Comparison of ENCODE assay signal across 13 cellular contexts in genomic region chr3:195221015-195221853, GRCh38. TPM values are rescaled to one million over a fixed set of nuclear protein-coding genes. Genes with fewer than 3 reads are reported as not detected.
A peak's percentile ranks its signal among the peaks of the same experiment; 100 is the strongest.
DNase-seq lines count a peak whose midpoint lies in the region; ATAC-seq and TF ChIP-seq lines count a peak whose summit lies in the region.
"Had no signal": no experiment of that assay in that cellular context is flagged by ENCODE, and none has a peak within 500 bp of the region (broad histone marks: within the 10 kb centered on the region; RNA-seq: fewer than 3 reads in every experiment).

No MANE protein-coding gene starts in this region.

- no peaks in the 10 kb centered on the region for H4K20me1 ChIP-seq in fibroblast of lung (ENCODE audit: control insufficient read depth, extremely low read depth, insufficient read depth, low read length)

- TF ChIP-seq POLR2A in NB4 (IDR thresholded peaks at IDR 0.05; ENCODE audit: extremely low read depth, insufficient read length), result no peak

- no peaks in the 10 kb centered on the region for H3K79me2 ChIP-seq in fibroblast of lung (ENCODE audit: control insufficient read depth, insufficient read depth, low read length)

- no peak overlapping the region for H3K9ac ChIP-seq in fibroblast of lung (ENCODE audit: insufficient read depth, low read length)

- no peak overlapping the region for H3K27ac ChIP-seq in fibroblast of lung (ENCODE audit: insufficient read depth, low read length)

- H3K9me3 ChIP-seq in fibroblast of lung (ENCODE audit: control insufficient read depth, insufficient read depth, low read depth, low read length), result no peaks in the 10 kb centered on the region

- H3K4me1 ChIP-seq in fibroblast of lung (ENCODE audit: control insufficient read depth, extremely low read depth, insufficient read depth, low read length), result peaks cover 5% of the 10 kb centered on the region

- ATAC-seq in HG03565 (IDR thresholded peaks at IDR 0.05; ENCODE audit: unreplicated experiment), result no peak
- ATAC-seq in GM21619 (IDR thresholded peaks at IDR 0.05; ENCODE audit: unreplicated experiment), result no peak
- ATAC-seq: naive thymus-derived CD8-positive, alpha-beta T cell had no signal

- H2AFZ ChIP-seq in fibroblast of lung (ENCODE audit: low read length), result no peak overlapping the region

- DNase-seq in Daoy (ENCODE audit: low read depth), result peak; percentile 43
- peak; percentile 92 for DNase-seq in NB4 (ENCODE audit: low read depth)
- peak; percentile 40 to 49 for DNase-seq in fibroblast of lung (ENCODE audit: low read depth in 2 of 2)
- peak; percentile 83 for DNase-seq in posterior vena cava (ENCODE audit: low spot score)
- DNase-seq in RPMI8226, result no peak
- DNase-seq in dedifferentiated amniotic fluid mesenchymal stem cell (ENCODE audit: extremely low spot score), result no peak
- DNase-seq: activated gamma-delta T cell treated with Interleukin-2 at 50 U/mL for 16 hours, DMS79, erythroblast, SW 1271 had no signal

- no peaks in the 10 kb centered on the region for H3K27me3 ChIP-seq in fibroblast of lung (ENCODE audit: control insufficient read depth, insufficient read depth, low read length)

- intact Hi-C loops in posterior vena cava (cut with DNase I), result no loop called here

- H3K4me2 ChIP-seq in fibroblast of lung (ENCODE audit: extremely low read depth, insufficient read depth, low read length), result no peak overlapping the region

- no peaks in the 10 kb centered on the region for H3K36me3 ChIP-seq in fibroblast of lung (ENCODE audit: control insufficient read depth, insufficient read depth, low read length)

- no peak overlapping the region for H3K4me3 ChIP-seq in NB4 (ENCODE audit: low read depth, low read length)
- no peak overlapping the region for H3K4me3 ChIP-seq in fibroblast of lung (replicated peaks in 1 of 4; ENCODE audit: control extremely low read depth in 1 of 4, insufficient read depth in 1 of 4, low read depth in 3 of 4, low read length in 4 of 4)

- TF ChIP-seq CTCF in NB4 (IDR thresholded peaks at IDR 0.05; ENCODE audit: low read depth, low read length) (no peak), fibroblast of lung (conservative IDR thresholded peaks at IDR 0.05 in 1 of 2, IDR thresholded peaks at IDR 0.05 in 1 of 2; ENCODE audit: low read depth in 1 of 2, low read length in 2 of 2) (no peak)

RNA-seq across cellular contexts. Expression of gene XXYLT1, which starts 49.7 kb away (rescaled TPM):
- total RNA-seq in Daoy (2014; rRNA removed; shearing (Covaris generic)), result 20.9 and 28.7 TPM in 2 replicates
- 8.2 and 12.4 TPM in 2 replicates for total RNA-seq in fibroblast of lung
- 15.9 and 18.5 TPM in 2 replicates for polyA plus RNA-seq in fibroblast of lung
- 13.9 and 15.2 TPM in 2 replicates for polyA plus RNA-seq in fibroblast of lung (2012)
- polyA minus RNA-seq in fibroblast of lung (ENCODE audit: low replicate concordance), result 9.6 and 12.1 TPM in 2 replicates
- total RNA-seq in posterior vena cava, result 10 to 100 TPM; 11.3 to 15.7 TPM

Comparison
In these comparisons a context has a peak if more than half of its experiments do, and no peak if none do; other contexts are left out.
1. DNase-seq: peak in Daoy (single experiment), NB4 (single experiment), fibroblast of lung (2 of 2) and posterior vena cava (single experiment); none in RPMI8226 (single experiment) and dedifferentiated amniotic fluid mesenchymal stem cell (single experiment).